ENCODE assay signal across 17 cellular contexts in genomic region chr5:69268899-69269298, GRCh38.
"Had no signal": no experiment of that assay in that cellular context is flagged by ENCODE, and none has a peak within 500 bp of the region (broad histone marks: within the 10 kb centered on the region; RNA-seq: fewer than 3 reads in every experiment).

No MANE protein-coding gene starts in this region.

- H3K4me1 Mint-ChIP-seq: memory B cell, neural crest cell had no signal

- H3K4me3 ChIP-seq: cardiac muscle cell, thyroid gland had no signal

- H3K27ac ChIP-seq: cardiac muscle cell, thyroid gland had no signal

- H3K9me3 Mint-ChIP-seq: activated CD4-positive, alpha-beta T cell treated with anti-CD3 and anti-CD28 coated beads, Interleukin-2, amount 10 ng/mL, durations not matched to agents 24 days and 14 days; activated naive CD8-positive, alpha-beta T cell treated with anti-CD3 and anti-CD28 coated beads, Interleukin-2, amount 10 ng/mL, durations not matched to agents 7 days and 5 days; activated T-helper 1 cell treated with anti-CD3 and anti-CD28 coated beads, Interleukin-12 subunit alpha, Interleukin-12 subunit beta, Interleukin-2, Interleukin-4 antibody, amounts not matched to agents 30 ng/mL and 10 ng/mL and 1 ng/mL, durations not matched to agents 14 hours and 24 hours and 36 hours; effector memory CD8-positive, alpha-beta T cell; memory B cell; naive B cell; neural crest cell; T-helper 2 cell treated with Interferon-gamma antibody and Interleukin-4, amounts not matched to agents 5 μg/mL and 100 μg/mL, for 36 hours had no signal

- DNase-seq: activated CD4-positive, alpha-beta T cell treated with anti-CD3 and anti-CD28 coated beads, Interleukin-2, amount 10 ng/mL, durations not matched to agents 24 days and 14 days; activated CD4-positive, CD25-positive, alpha-beta regulatory T cell; activated naive CD8-positive, alpha-beta T cell treated with anti-CD3 and anti-CD28 coated beads, Interleukin-2, amount 10 ng/mL, durations not matched to agents 7 days and 5 days; amygdala; dermis blood vessel endothelial cell; effector memory CD8-positive, alpha-beta T cell; foreskin fibroblast; naive B cell; stimulated activated CD8-positive, alpha-beta memory T cell treated with anti-CD3 and anti-CD28 coated beads, Interleukin-4, amount 100 ng/mL, for 48 hours; stimulated activated naive CD4-positive, alpha-beta T cell treated with Interleukin-2 at 50 U/mL for 16 hours; thyroid gland had no signal

- H3K27ac Mint-ChIP-seq: activated CD4-positive, alpha-beta T cell treated with anti-CD3 and anti-CD28 coated beads, Interleukin-2, amount 10 ng/mL, durations not matched to agents 24 days and 14 days; activated naive CD8-positive, alpha-beta T cell treated with anti-CD3 and anti-CD28 coated beads, Interleukin-2, amount 10 ng/mL, durations not matched to agents 7 days and 5 days; activated T-helper 1 cell treated with anti-CD3 and anti-CD28 coated beads, Interleukin-12 subunit alpha, Interleukin-12 subunit beta, Interleukin-2, Interleukin-4 antibody, amounts not matched to agents 30 ng/mL and 10 ng/mL and 1 ng/mL, durations not matched to agents 14 hours and 24 hours and 36 hours; effector memory CD8-positive, alpha-beta T cell; progenitor cell of endocrine pancreas; T-helper 2 cell treated with Interferon-gamma antibody and Interleukin-4, amounts not matched to agents 5 μg/mL and 100 μg/mL, for 36 hours had no signal

- H3K27me3 ChIP-seq: cardiac muscle cell, thyroid gland had no signal

- H3K4me1 ChIP-seq: thyroid gland had no signal

- H3K4me3 Mint-ChIP-seq: activated CD4-positive, alpha-beta T cell treated with anti-CD3 and anti-CD28 coated beads, Interleukin-2, amount 10 ng/mL, durations not matched to agents 24 days and 14 days; activated naive CD8-positive, alpha-beta T cell treated with anti-CD3 and anti-CD28 coated beads, Interleukin-2, amount 10 ng/mL, durations not matched to agents 7 days and 5 days; activated T-helper 1 cell treated with anti-CD3 and anti-CD28 coated beads, Interleukin-12 subunit alpha, Interleukin-12 subunit beta, Interleukin-2, Interleukin-4 antibody, amounts not matched to agents 30 ng/mL and 10 ng/mL and 1 ng/mL, durations not matched to agents 14 hours and 24 hours and 36 hours; effector memory CD8-positive, alpha-beta T cell; memory B cell; neural crest cell; T-helper 2 cell treated with Interferon-gamma antibody and Interleukin-4, amounts not matched to agents 5 μg/mL and 100 μg/mL, for 36 hours had no signal

- H3K9me3 ChIP-seq: thyroid gland had no signal

- H3K27me3 Mint-ChIP-seq: activated CD4-positive, alpha-beta T cell treated with anti-CD3 and anti-CD28 coated beads, Interleukin-2, amount 10 ng/mL, durations not matched to agents 24 days and 14 days; activated naive CD8-positive, alpha-beta T cell treated with anti-CD3 and anti-CD28 coated beads, Interleukin-2, amount 10 ng/mL, durations not matched to agents 7 days and 5 days; effector memory CD8-positive, alpha-beta T cell; memory B cell; naive B cell; progenitor cell of endocrine pancreas had no signal
